17 cellular contexts compared by ENCODE assay signal in genomic region chr19:47657719-47658118, GRCh38. TPM values are rescaled to one million over a fixed set of nuclear protein-coding genes. Genes with fewer than 3 reads are reported as not detected.
"Had no signal": no experiment of that assay in that cellular context is flagged by ENCODE, and none has a peak within 500 bp of the region (broad histone marks: within the 10 kb centered on the region; RNA-seq: fewer than 3 reads in every experiment).

No MANE protein-coding gene starts in this region.

- H3K27ac ChIP-seq: lower lobe of right lung, upper lobe of right lung had no signal

- H3K9me3 ChIP-seq: lower lobe of right lung, upper lobe of right lung had no signal

- FAIRE-seq: bronchial epithelial cell, colon had no signal

- H3K27me3 ChIP-seq: upper lobe of right lung had no signal

- H3K27me3 Mint-ChIP-seq: activated CD4-positive, alpha-beta memory T cell treated with anti-CD3 and anti-CD28 coated beads for 36 hours; activated naive CD8-positive, alpha-beta T cell; naive thymus-derived CD4-positive, alpha-beta T cell; stimulated activated memory B cell treated with anti-CD40 and anti-IgM and Interleukin-4, amounts not matched to agents 10 μg/mL and 1 μg/mL and 100 μg/mL, for 72 hours had no signal

- H3K36me3 Mint-ChIP-seq: activated CD4-positive, alpha-beta memory T cell treated with anti-CD3 and anti-CD28 coated beads for 36 hours had no signal

- H3K9me3 Mint-ChIP-seq: activated CD4-positive, alpha-beta memory T cell treated with anti-CD3 and anti-CD28 coated beads for 36 hours; activated T-cell treated with anti-CD3 and anti-CD28 coated beads, Interleukin-2, amount 50 U/mL, for 4 hours; naive thymus-derived CD4-positive, alpha-beta T cell; stimulated activated memory B cell treated with anti-CD40 and anti-IgM and Interleukin-4, amounts not matched to agents 10 μg/mL and 1 μg/mL and 100 μg/mL, for 72 hours; T-helper 1 cell treated with Interleukin-12 subunit alpha and Interleukin-12 subunit beta and Interleukin-4 antibody, amounts not matched to agents 30 μg/mL and 1 μg/mL, for 36 hours had no signal

- ATAC-seq: activated T-cell treated with anti-CD3 and anti-CD28 coated beads, Interleukin-2, amount 50 U/mL, for 4 hours; lower lobe of right lung; naive thymus-derived CD4-positive, alpha-beta T cell; right cardiac atrium; stimulated activated memory B cell treated with anti-CD40 and anti-IgM and Interleukin-4, amounts not matched to agents 10 μg/mL and 1 μg/mL and 100 μg/mL, for 72 hours; upper lobe of right lung had no signal

- H3K4me3 Mint-ChIP-seq: activated CD4-positive, alpha-beta memory T cell treated with anti-CD3 and anti-CD28 coated beads for 36 hours; activated naive CD8-positive, alpha-beta T cell; activated T-cell treated with anti-CD3 and anti-CD28 coated beads, Interleukin-2, amount 50 U/mL, for 4 hours; naive thymus-derived CD4-positive, alpha-beta T cell; stimulated activated memory B cell treated with anti-CD40 and anti-IgM and Interleukin-4, amounts not matched to agents 10 μg/mL and 1 μg/mL and 100 μg/mL, for 72 hours; T-helper 1 cell treated with Interleukin-12 subunit alpha and Interleukin-12 subunit beta and Interleukin-4 antibody, amounts not matched to agents 30 μg/mL and 1 μg/mL, for 36 hours had no signal

- H3K4me3 ChIP-seq: lower lobe of right lung, upper lobe of right lung had no signal

- H3K36me3 ChIP-seq: upper lobe of right lung had no signal

- H3K27ac Mint-ChIP-seq: activated CD4-positive, alpha-beta memory T cell treated with anti-CD3 and anti-CD28 coated beads for 36 hours; activated naive CD8-positive, alpha-beta T cell; stimulated activated memory B cell treated with anti-CD40 and anti-IgM and Interleukin-4, amounts not matched to agents 10 μg/mL and 1 μg/mL and 100 μg/mL, for 72 hours; T-helper 1 cell treated with Interleukin-12 subunit alpha and Interleukin-12 subunit beta and Interleukin-4 antibody, amounts not matched to agents 30 μg/mL and 1 μg/mL, for 36 hours had no signal

- DNase-seq: activated CD4-positive, alpha-beta memory T cell treated with anti-CD3 and anti-CD28 coated beads for 36 hours; activated CD4-positive, alpha-beta T cell treated with anti-CD3 and anti-CD28 coated beads for 1 hour; activated gamma-delta T cell; activated T-cell treated with anti-CD3 and anti-CD28 coated beads, Interleukin-2, amount 50 U/mL, for 4 hours; effector CD8-positive, alpha-beta T cell; hippocampal formation; midbrain; naive thymus-derived CD4-positive, alpha-beta T cell; stimulated activated CD4-positive, alpha-beta T cell treated with anti-CD3 and anti-CD28 coated beads, Interleukin-1b, Interleukin-23, amount 100 ng/mL, for 48 hours; upper lobe of right lung had no signal

RNA-seq across cellular contexts. Expression of gene EHD2, which starts 55.5 kb away (rescaled TPM):
- polyA plus RNA-seq: naive thymus-derived CD4-positive, alpha-beta T cell had no signal
